ENCODE assay signal across 14 cellular contexts in genomic region chr1:233082778-233083550, GRCh38.
DNase-seq lines count a peak whose midpoint lies in the region; ATAC-seq and TF ChIP-seq lines count a peak whose summit lies in the region.
"Had no signal": no experiment of that assay in that cellular context is flagged by ENCODE, and none has a peak within 500 bp of the region (broad histone marks: within the 10 kb centered on the region; RNA-seq: fewer than 3 reads in every experiment).

No MANE protein-coding gene starts in this region.

- peak; percentile 22 for DNase-seq in GM06990 (ENCODE audit: extremely low read depth, insufficient read length)
- DNase-seq in SKM-1 (lab: John Stamatoyannopoulos, UW; ENCODE audit: unreplicated experiment): peak; percentile 93
- no peak for DNase-seq in CD4-positive, alpha-beta memory T cell
- no peak for DNase-seq in HuH-7.5 (ENCODE audit: low spot score)
- no peak for DNase-seq in cerebellum (ENCODE audit: low spot score)
- no peak for DNase-seq in activated CD4-positive, alpha-beta T cell treated with anti-CD3 and anti-CD28 coated beads for 36 hours
- DNase-seq: activated CD4-positive, alpha-beta T cell treated with anti-CD3 and anti-CD28 coated beads, Interleukin-2, amount 50 U/mL, for 1 hour; activated effector memory CD4-positive, alpha-beta T cell treated with Interleukin-2 at 50 U/mL for 16 hours; SHP77 treated with DMSO at 0.1 percent for 48 hours; uterus had no signal

- H3K27ac Mint-ChIP-seq in CD4-positive, alpha-beta memory T cell: peak overlapping the region in 1 of 7 donors; percentile 53
- H3K27ac Mint-ChIP-seq in activated CD4-positive, alpha-beta T cell treated with anti-CD3 and anti-CD28 coated beads for 36 hours: no peak overlapping the region
- H3K27ac Mint-ChIP-seq: B cell, neural progenitor cell had no signal

- H3K27ac ChIP-seq in CD4-positive, alpha-beta memory T cell (ENCODE audit: low read depth, low read length): no peak overlapping the region
- H3K27ac ChIP-seq: neural progenitor cell, uterus had no signal

- no peaks in the 10 kb centered on the region for H3K27me3 Mint-ChIP-seq in CD4-positive, alpha-beta memory T cell
- H3K27me3 Mint-ChIP-seq in activated CD4-positive, alpha-beta T cell treated with anti-CD3 and anti-CD28 coated beads for 36 hours: no peaks in the 10 kb centered on the region
- H3K27me3 Mint-ChIP-seq: B cell had no signal

- no peak overlapping the region for H3K4me3 Mint-ChIP-seq in CD4-positive, alpha-beta memory T cell
- H3K4me3 Mint-ChIP-seq in activated CD4-positive, alpha-beta T cell treated with anti-CD3 and anti-CD28 coated beads for 36 hours: no peak overlapping the region
- H3K4me3 Mint-ChIP-seq: B cell, neural progenitor cell had no signal

- intact Hi-C loops in CD4-positive, alpha-beta memory T cell (cut with micrococcal nuclease): no loop called here
- intact Hi-C loops in activated CD4-positive, alpha-beta T cell treated with anti-CD3 and anti-CD28 coated beads for 36 hours (cut with DNase I, micrococcal nuclease): no loop called here

- H3K4me3 ChIP-seq in GM06990 (replicated peaks; ENCODE audit: low read depth, low read length): no peak overlapping the region
- no peak overlapping the region for H3K4me3 ChIP-seq in CD4-positive, alpha-beta memory T cell (ENCODE audit: low read length in 2 of 2)
- H3K4me3 ChIP-seq: neural progenitor cell, uterus had no signal

- no peaks in the 10 kb centered on the region for H3K4me1 Mint-ChIP-seq in CD4-positive, alpha-beta memory T cell
- no peaks in the 10 kb centered on the region for H3K4me1 Mint-ChIP-seq in activated CD4-positive, alpha-beta T cell treated with anti-CD3 and anti-CD28 coated beads for 36 hours

- no peaks in the 10 kb centered on the region for H3K4me1 ChIP-seq in CD4-positive, alpha-beta memory T cell (ENCODE audit: insufficient read depth, low read length)
- H3K4me1 ChIP-seq: uterus had no signal

- peaks cover 60 to 63% of the 10 kb centered on the region in 2 donors for H3K36me3 Mint-ChIP-seq in CD4-positive, alpha-beta memory T cell
- peaks cover 20% of the 10 kb centered on the region for H3K36me3 Mint-ChIP-seq in activated CD4-positive, alpha-beta T cell treated with anti-CD3 and anti-CD28 coated beads for 36 hours (ENCODE audit: low read depth)

- no peak for TF ChIP-seq CTCF in GM06990 (IDR thresholded peaks at IDR 0.05; ENCODE audit: insufficient read depth, low read length, poor library complexity, severe bottlenecking)

- POLR2A ChIA-PET in CD4-positive, alpha-beta memory T cell (lab: Charles Lee; ENCODE audit: partially characterized antibody): no interaction called here
- POLR2A ChIA-PET in activated CD4-positive, alpha-beta T cell treated with anti-CD3 and anti-CD28 coated beads for 36 hours (lab: Charles Lee): interaction anchor here (0.6 kb wide), 1 partner anchor 45 kb away, joined by 3 read pairs; no protein-coding TSS in a partner anchor

- peaks cover 0 to 3% (median 0%) of the 10 kb centered on the region in 8 donors for H3K9me3 Mint-ChIP-seq in CD4-positive, alpha-beta memory T cell
- H3K9me3 Mint-ChIP-seq in activated CD4-positive, alpha-beta T cell treated with anti-CD3 and anti-CD28 coated beads for 36 hours (ENCODE audit: low read depth): no peaks in the 10 kb centered on the region
- H3K9me3 Mint-ChIP-seq: neural progenitor cell had no signal

- ATAC-seq in GM21381 (IDR thresholded peaks at IDR 0.05; ENCODE audit: unreplicated experiment): peak; percentile 78
- peak; percentile 83 for ATAC-seq in HG03457 (IDR thresholded peaks at IDR 0.05; ENCODE audit: unreplicated experiment)
- no peak for ATAC-seq in activated CD4-positive, alpha-beta T cell treated with anti-CD3 and anti-CD28 coated beads for 36 hours

- no peaks in the 10 kb centered on the region for H3K27me3 ChIP-seq in GM06990 (replicated peaks; ENCODE audit: control insufficient read depth, insufficient read depth, low read length)
- H3K27me3 ChIP-seq in CD4-positive, alpha-beta memory T cell (ENCODE audit: insufficient read depth, low read length): no peaks in the 10 kb centered on the region
- H3K27me3 ChIP-seq: neural progenitor cell, uterus had no signal

- H3K36me3 ChIP-seq in GM06990 (ENCODE audit: control insufficient read depth, insufficient read depth, low read length): no peaks in the 10 kb centered on the region
- H3K36me3 ChIP-seq in CD4-positive, alpha-beta memory T cell (ENCODE audit: insufficient read depth, low read length): peaks cover under 1% of the 10 kb centered on the region
- H3K36me3 ChIP-seq: neural progenitor cell, uterus had no signal

- CTCF ChIA-PET in CD4-positive, alpha-beta memory T cell (lab: Charles Lee; ENCODE audit: partially characterized antibody): no interaction called here
- CTCF ChIA-PET in activated CD4-positive, alpha-beta T cell treated with anti-CD3 and anti-CD28 coated beads for 36 hours (lab: Charles Lee): no interaction called here

- H3K9me3 ChIP-seq in CD4-positive, alpha-beta memory T cell (ENCODE audit: control insufficient read depth in 1 of 2, low read length in 2 of 2): no peaks in the 10 kb centered on the region
- H3K9me3 ChIP-seq: uterus had no signal

Comparison
In these comparisons a context has a peak if more than half of its experiments do, and no peak if none do; other contexts are left out.
1. DNase-seq: peak in GM06990 (single experiment) and SKM-1 (single experiment); none in CD4-positive, alpha-beta memory T cell (0 of 5), HuH-7.5 (single experiment), cerebellum (single experiment) and activated CD4-positive, alpha-beta T cell treated with anti-CD3 and anti-CD28 coated beads for 36 hours (single experiment).